Comparison of ENCODE assay signal across 3 cellular contexts in genomic region chr15:79988448-79989117, GRCh38.
TF ChIP-seq lines count a peak whose summit lies in the region.

No MANE protein-coding gene starts in this region.

TF ChIP-seq in HEK293, 187 proteins besides CTCF, POLR2A, EP300 and RAD21:
- TF ChIP-seq SCRT2 (tag by site-specific recombination; IDR thresholded peaks at IDR 0.05) (peak; percentile 87), ZNF133 (tag by site-specific recombination; IDR thresholded peaks at IDR 0.05) (no peak), ZNF837 (tag by site-specific recombination; IDR thresholded peaks at IDR 0.05) (no peak), ZBTB48 (tag by site-specific recombination; IDR thresholded peaks at IDR 0.05) (no peak), ZNF747 (tag by site-specific recombination; IDR thresholded peaks at IDR 0.05) (no peak), ZNF335 (tag by site-specific recombination; conservative IDR thresholded peaks at IDR 0.05) (no peak)

TF ChIP-seq in K562, 482 proteins besides CTCF, POLR2A, EP300 and RAD21:
- TF ChIP-seq RBM25 (IDR thresholded peaks at IDR 0.05; ENCODE audit: low read depth, low read length, severe bottlenecking) (peak; percentile 14), CREB3L1 (IDR thresholded peaks at IDR 0.05; ENCODE audit: borderline replicate concordance, low read depth) (no peak), ZNF217 (CRISPR knock-in tag; IDR thresholded peaks at IDR 0.05) (no peak)

TF ChIP-seq in liver, 16 proteins besides CTCF, POLR2A, EP300 and RAD21:
- TF ChIP-seq HNF4G (IDR thresholded peaks at IDR 0.05) = peak; percentile 39
- TF ChIP-seq HNF4A (conservative IDR thresholded peaks at IDR 0.05) = peak; percentile 63 to 77
- TF ChIP-seq YY1 (IDR thresholded peaks at IDR 0.05) = no peak
- no peak for TF ChIP-seq GABPA (IDR thresholded peaks at IDR 0.05 in 1 of 2, conservative IDR thresholded peaks at IDR 0.05 in 1 of 2)
